In genomic region chr1:9239622-9240401, GRCh38 we compare ENCODE assay signal across 8 cellular contexts. TPM values are rescaled to one million over a fixed set of nuclear protein-coding genes. Genes with fewer than 3 reads are reported as not detected.
DNase-seq lines count a peak whose midpoint lies in the region; ATAC-seq and TF ChIP-seq lines count a peak whose summit lies in the region.

No MANE protein-coding gene starts in this region.

- H3K36me3 ChIP-seq in DOHH2 (ENCODE audit: control insufficient read depth, low read length) (peaks cover 2% of the 10 kb centered on the region; the same call in 1 of the 2 replicates), KMS-11 (ENCODE audit: insufficient read depth) (no peaks in the 10 kb centered on the region)

- peak; percentile 48 for DNase-seq in activated T-cell treated with anti-CD3 and anti-CD28 coated beads for 48 hours (ENCODE audit: low read depth)
- DNase-seq in globus pallidus (ENCODE audit: low spot score): peak; percentile 57
- DNase-seq in sciatic nerve (ENCODE audit: low spot score): no peak
- no peak for DNase-seq in progenitor cell of endocrine pancreas (ENCODE audit: low spot score, unreplicated experiment)
- no peak for DNase-seq in NCI-H748 (lab: John Stamatoyannopoulos, UW; ENCODE audit: unreplicated experiment)
- no peak for DNase-seq in AG08396 (ENCODE audit: low spot score)

- H3K4me1 Mint-ChIP-seq in progenitor cell of endocrine pancreas (ENCODE audit: low read depth): peaks cover 17% of the 10 kb centered on the region

- H3K4me3 Mint-ChIP-seq in progenitor cell of endocrine pancreas (ENCODE audit: low read depth): no peak overlapping the region

- H3K9me3 Mint-ChIP-seq in progenitor cell of endocrine pancreas (ENCODE audit: low read depth): no peaks in the 10 kb centered on the region

- no peaks in the 10 kb centered on the region for H3K9me3 ChIP-seq in DOHH2 (ENCODE audit: control insufficient read depth, insufficient read depth, low read length)

- no peaks in the 10 kb centered on the region for H3K9me2 ChIP-seq in DOHH2 (replicated peaks; ENCODE audit: control insufficient read depth, low read length)

- TF ChIP-seq CTCF in DOHH2 (IDR thresholded peaks at IDR 0.05; ENCODE audit: low read depth, low read length, poor library complexity, severe bottlenecking) (no peak), KMS-11 (conservative IDR thresholded peaks at IDR 0.05; ENCODE audit: low read depth, low read length) (no peak), progenitor cell of endocrine pancreas (IDR thresholded peaks at IDR 0.05; ENCODE audit: unreplicated experiment) (no peak)

- H3F3A ChIP-seq in DOHH2 (ENCODE audit: control insufficient read depth, insufficient read depth): 0 out of 2 replicates have a peak, but pooled peaks cover 2% of the 10 kb centered on the region

- H2AFZ ChIP-seq in KMS-11 (ENCODE audit: low read depth): peak overlapping the region; percentile 28; the same call in 1 of the 2 replicates

- H3K27ac ChIP-seq in DOHH2 (ENCODE audit: low read depth, low read length): no peak overlapping the region
- H3K27ac ChIP-seq in KMS-11: peak overlapping the region; percentile 33; the same call in 1 of the 2 replicates

- H3K4me2 ChIP-seq in DOHH2 (ENCODE audit: low read length): peak overlapping the region; percentile 24
- peak overlapping the region; percentile 56 for H3K4me2 ChIP-seq in KMS-11

- peaks cover 4% of the 10 kb centered on the region for H3K36me3 Mint-ChIP-seq in progenitor cell of endocrine pancreas (ENCODE audit: insufficient read depth)

- H3K9ac ChIP-seq in KMS-11: peak overlapping the region; percentile 6; the same call in 1 of the 2 replicates

- H3K79me2 ChIP-seq in DOHH2 (ENCODE audit: control insufficient read depth, low read length) (peaks cover 10% of the 10 kb centered on the region), KMS-11 (ENCODE audit: insufficient read depth, low read depth) (no peaks in the 10 kb centered on the region)

- H3K27me3 ChIP-seq in DOHH2 (ENCODE audit: control insufficient read depth, low read length) (no peaks in the 10 kb centered on the region), KMS-11 (ENCODE audit: insufficient read depth, low read depth) (no peaks in the 10 kb centered on the region)

- intact Hi-C loops in sciatic nerve (cut with DNase I): no loop called here

- H3K4me1 ChIP-seq in DOHH2 (ENCODE audit: control insufficient read depth, low read length) (peaks cover 23% of the 10 kb centered on the region), KMS-11 (ENCODE audit: low read depth, poor library complexity, severe bottlenecking) (peaks cover 53% of the 10 kb centered on the region)

- H3K4me3 ChIP-seq in DOHH2 (ENCODE audit: low read length) (no peak overlapping the region), KMS-11 (IDR thresholded peaks at IDR 0.05; ENCODE audit: insufficient read depth, low read depth, low read length) (no peak overlapping the region)

- no peaks in the 10 kb centered on the region for H3K27me3 Mint-ChIP-seq in progenitor cell of endocrine pancreas

- ATAC-seq in sciatic nerve: peak; percentile 52

- H4K20me1 ChIP-seq in DOHH2 (ENCODE audit: control insufficient read depth, insufficient read depth, low read depth, low read length) (peaks cover 3% of the 10 kb centered on the region; the same call in 1 of the 2 replicates), KMS-11 (ENCODE audit: insufficient read depth) (no peaks in the 10 kb centered on the region)

- H3K27ac Mint-ChIP-seq in progenitor cell of endocrine pancreas: no peak overlapping the region

RNA-seq across cellular contexts. Expression of gene H6PD, which starts 5.2 kb away (rescaled TPM):
- total RNA-seq in sciatic nerve (52.9 TPM), progenitor cell of endocrine pancreas (36.0 and 36.2 TPM in 2 replicates)

RNA-seq across cellular contexts. Expression of gene SPSB1, which starts 52.9 kb away (rescaled TPM):
- 20.1 TPM for total RNA-seq in sciatic nerve
- total RNA-seq in progenitor cell of endocrine pancreas: 5.5 and 6.6 TPM in 2 replicates

Comparison
In these comparisons a context has a peak if more than half of its experiments do, and no peak if none do; other contexts are left out.
1. DNase-seq: peak in activated T-cell treated with anti-CD3 and anti-CD28 coated beads for 48 hours (single experiment) and globus pallidus (single experiment); none in sciatic nerve (single experiment), progenitor cell of endocrine pancreas (single experiment), NCI-H748 (single experiment) and AG08396 (single experiment).